Comparison of ENCODE assay signal across 9 cellular contexts in the genomic region with DNA sequence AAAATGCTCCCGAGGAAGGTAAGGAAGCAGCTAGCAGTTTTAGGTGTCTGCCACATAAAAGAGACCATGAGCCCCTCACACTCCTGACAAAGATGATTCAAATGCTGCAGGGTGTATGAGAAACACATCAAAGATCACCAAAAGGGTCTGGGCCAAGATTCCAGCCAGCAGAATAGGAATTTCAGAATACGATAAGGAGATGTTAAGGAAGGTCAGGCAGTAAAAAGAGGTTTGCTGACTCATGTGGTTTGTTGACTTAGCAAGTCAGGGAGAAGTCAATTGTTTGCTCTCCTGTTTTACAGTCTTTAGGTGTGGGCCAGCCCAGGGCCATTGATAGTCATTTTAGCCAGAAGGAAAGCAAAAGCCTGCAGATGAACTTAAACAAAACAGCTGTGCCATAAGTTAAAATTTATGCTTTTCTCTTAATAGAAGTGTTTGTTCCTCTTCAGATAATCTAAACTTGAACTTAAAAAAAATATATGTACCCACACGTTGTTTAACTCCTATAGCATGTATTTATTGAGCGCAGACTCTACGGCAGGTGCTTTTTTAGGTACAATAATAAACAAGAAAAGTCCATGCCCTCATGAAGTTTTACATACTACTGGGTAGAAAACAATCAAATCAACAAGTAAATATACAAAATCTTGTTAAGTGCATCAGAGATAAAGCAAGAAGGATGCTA.
DNase-seq lines count a peak whose midpoint lies in the region; ATAC-seq, FAIRE-seq and TF ChIP-seq lines count a peak whose summit lies in the region.
"Had no signal": no experiment of that assay in that cellular context is flagged by ENCODE, and none has a peak within 500 bp of the region (broad histone marks: within the 10 kb centered on the region; RNA-seq: fewer than 3 reads in every experiment).

No MANE protein-coding gene starts in this region.

- TF ChIP-seq CTCF in bronchial epithelial cell (IDR thresholded peaks at IDR 0.05; ENCODE audit: insufficient read depth, low read length, severe bottlenecking) (no peak), left lung (IDR thresholded peaks at IDR 0.05) (no peak), uterus (IDR thresholded peaks at IDR 0.05) (no peak)

- no peak for TF ChIP-seq POLR2A in uterus (IDR thresholded peaks at IDR 0.05)

- H3K36me3 Mint-ChIP-seq in natural killer cell treated with Interleukin-12 subunit alpha and Interleukin-12 subunit beta and Interleukin-15 and Interleukin-18, amount 100 ng/mL, for 72 hours: no peaks in the 10 kb centered on the region

- H3K4me1 ChIP-seq in HUES48 (ENCODE audit: control insufficient read depth, insufficient read depth, low read length): peaks cover 26% of the 10 kb centered on the region
- H3K4me1 ChIP-seq in left lung: peaks cover 0 to 6% of the 10 kb centered on the region in 2 donors
- H3K4me1 ChIP-seq in uterus: peaks cover 5 to 14% of the 10 kb centered on the region in 2 donors

- FAIRE-seq in bronchial epithelial cell (lab: Jason Lieb, UNC): no peak

- intact Hi-C loops in left lung (cut with DNase I) (no loop called here), uterus (cut with DNase I; ENCODE audit: low total_unique reads) (no loop called here)

- peaks cover 13 to 20% of the 10 kb centered on the region in 2 donors for H3K4me1 Mint-ChIP-seq in natural killer cell treated with Interleukin-12 subunit alpha and Interleukin-12 subunit beta and Interleukin-15 and Interleukin-18, amount 100 ng/mL, for 72 hours (ENCODE audit: low read depth in 2 of 2)

- H3K9me3 Mint-ChIP-seq in natural killer cell treated with Interleukin-12 subunit alpha and Interleukin-12 subunit beta and Interleukin-15 and Interleukin-18, amount 100 ng/mL, for 72 hours: no peaks in the 10 kb centered on the region

- H3K27me3 ChIP-seq in HUES48 (ENCODE audit: control insufficient read depth, insufficient read depth, low read length) (no peaks in the 10 kb centered on the region), bronchial epithelial cell (ENCODE audit: control insufficient read depth, insufficient read depth, low read length) (no peaks in the 10 kb centered on the region), left lung (no peaks in the 10 kb centered on the region), uterus (no peaks in the 10 kb centered on the region)

- H3K9me3 ChIP-seq in HUES48 (ENCODE audit: control insufficient read depth, insufficient read depth, low read length): no peaks in the 10 kb centered on the region
- no peaks in the 10 kb centered on the region for H3K9me3 ChIP-seq in left lung
- no peaks in the 10 kb centered on the region for H3K9me3 ChIP-seq in uterus

- peak overlapping the region; percentile 28; the same call in 1 of the 2 replicates for H3K9ac ChIP-seq in HUES48 (ENCODE audit: low read depth, low read length)

- DNase-seq in AG08396 (ENCODE audit: low spot score): peak; percentile 11
- peak; percentile 88 for DNase-seq in bronchial epithelial cell (ENCODE audit: low read depth)
- peak in 1 of 2 donors; percentile 35 for DNase-seq in left lung
- DNase-seq in CD1c-positive myeloid dendritic cell (ENCODE audit: extremely low spot score): no peak
- no peak for DNase-seq in uterus
- DNase-seq in natural killer cell treated with Interleukin-12 subunit alpha and Interleukin-12 subunit beta and Interleukin-15 and Interleukin-18, amount 100 ng/mL, for 72 hours (ENCODE audit: low spot score): no peak
- no peak for DNase-seq in AML-193 (lab: John Stamatoyannopoulos, UW)
- DNase-seq: activated T-cell treated with anti-CD3 and anti-CD28 coated beads, Interleukin-2, amount 50 U/mL, for 48 hours had no signal

- no peaks in the 10 kb centered on the region for H3K36me3 ChIP-seq in HUES48 (ENCODE audit: control insufficient read depth, insufficient read depth, low read length)
- no peaks in the 10 kb centered on the region for H3K36me3 ChIP-seq in bronchial epithelial cell (ENCODE audit: control insufficient read depth, insufficient read depth, low read length)
- H3K36me3 ChIP-seq in left lung: no peaks in the 10 kb centered on the region
- no peaks in the 10 kb centered on the region for H3K36me3 ChIP-seq in uterus

- H3K4me3 Mint-ChIP-seq in natural killer cell treated with Interleukin-12 subunit alpha and Interleukin-12 subunit beta and Interleukin-15 and Interleukin-18, amount 100 ng/mL, for 72 hours: no peak overlapping the region

- ATAC-seq in left lung: peak; percentile 98
- no peak for ATAC-seq in natural killer cell treated with Interleukin-12 subunit alpha and Interleukin-12 subunit beta and Interleukin-15 and Interleukin-18, amount 100 ng/mL, for 72 hours

- H3K27me3 Mint-ChIP-seq in natural killer cell treated with Interleukin-12 subunit alpha and Interleukin-12 subunit beta and Interleukin-15 and Interleukin-18, amount 100 ng/mL, for 72 hours: no peaks in the 10 kb centered on the region

- no peak overlapping the region for H3K27ac Mint-ChIP-seq in natural killer cell treated with Interleukin-12 subunit alpha and Interleukin-12 subunit beta and Interleukin-15 and Interleukin-18, amount 100 ng/mL, for 72 hours

- H3K27ac ChIP-seq in HUES48 (ENCODE audit: low read depth, low read length): peak overlapping the region; percentile 94
- peak overlapping the region in 1 of 2 donors; percentile 22 for H3K27ac ChIP-seq in left lung
- no peak overlapping the region for H3K27ac ChIP-seq in uterus

- no peak overlapping the region for H3K4me3 ChIP-seq in HUES48 (ENCODE audit: low read depth, low read length)
- H3K4me3 ChIP-seq in bronchial epithelial cell (ENCODE audit: low read depth, low read length): no peak overlapping the region
- H3K4me3 ChIP-seq in left lung: no peak overlapping the region
- no peak overlapping the region for H3K4me3 ChIP-seq in uterus

Comparison
In these comparisons a context has a peak if more than half of its experiments do, and no peak if none do; other contexts are left out.
1. DNase-seq: peak in AG08396 (single experiment) and bronchial epithelial cell (single experiment); none in CD1c-positive myeloid dendritic cell (single experiment), uterus (0 of 2), natural killer cell treated with Interleukin-12 subunit alpha and Interleukin-12 subunit beta and Interleukin-15 and Interleukin-18, amount 100 ng/mL, for 72 hours (single experiment) and AML-193 (0 of 2).